Comparison of ENCODE assay signal across 7 cellular contexts in the genomic region with DNA sequence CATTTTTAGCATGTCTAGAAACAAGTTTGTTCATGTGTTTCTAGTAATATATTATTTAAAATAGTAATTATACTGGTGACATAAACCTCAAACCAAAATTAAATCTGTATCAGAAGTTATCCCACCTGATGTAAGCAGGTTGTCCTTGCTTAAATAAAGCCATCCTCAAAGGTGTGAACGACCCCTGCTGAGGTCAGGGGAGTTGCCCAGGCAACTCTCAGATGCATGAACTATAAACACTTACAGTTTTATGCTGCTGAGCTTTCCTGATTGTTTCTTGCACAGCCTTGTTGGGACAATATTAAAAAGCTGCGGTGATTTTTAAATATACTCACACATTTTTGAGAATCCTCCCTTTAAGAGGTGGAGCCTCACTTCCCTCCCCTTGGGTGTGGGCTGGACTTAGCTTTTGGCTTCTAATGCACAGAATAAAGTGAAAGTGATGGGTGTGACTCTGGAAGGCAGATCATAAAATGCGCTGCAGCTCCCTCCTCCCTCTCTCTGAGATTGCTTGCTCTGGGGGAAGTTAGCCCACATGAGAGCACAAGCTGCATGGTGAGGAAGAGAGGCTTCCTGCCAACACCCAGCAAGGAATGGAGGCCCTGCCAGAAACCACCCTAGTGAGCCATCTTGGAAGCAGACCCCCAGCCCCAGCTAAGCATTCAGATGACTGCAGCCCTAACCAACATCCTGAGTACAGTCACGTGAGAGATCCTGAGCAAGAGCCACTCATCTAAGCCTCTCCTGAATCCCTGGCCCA.
A peak's percentile ranks its signal among the peaks of the same experiment; 100 is the strongest.
DNase-seq lines count a peak whose midpoint lies in the region; ATAC-seq and FAIRE-seq lines count a peak whose summit lies in the region.

No MANE protein-coding gene starts in this region.

- intact Hi-C loops in activated T-helper 1 cell treated with anti-CD3 and anti-CD28 coated beads, Interleukin-12 subunit alpha, Interleukin-12 subunit beta, Interleukin-2, Interleukin-4 antibody, amounts not matched to agents 30 ng/mL and 10 ng/mL and 1 ng/mL, durations not matched to agents 14 hours and 24 hours and 36 hours (cut with micrococcal nuclease) = no loop called here

- no peaks in the 10 kb centered on the region for H3K36me3 Mint-ChIP-seq in activated T-helper 1 cell treated with anti-CD3 and anti-CD28 coated beads, Interleukin-12 subunit alpha, Interleukin-12 subunit beta, Interleukin-2, Interleukin-4 antibody, amounts not matched to agents 30 ng/mL and 10 ng/mL and 1 ng/mL, durations not matched to agents 14 hours and 24 hours and 36 hours (ENCODE audit: low read depth)

- H3K27ac Mint-ChIP-seq in activated T-helper 1 cell treated with anti-CD3 and anti-CD28 coated beads, Interleukin-12 subunit alpha, Interleukin-12 subunit beta, Interleukin-2, Interleukin-4 antibody, amounts not matched to agents 30 ng/mL and 10 ng/mL and 1 ng/mL, durations not matched to agents 14 hours and 24 hours and 36 hours = no peak overlapping the region

- no peak overlapping the region for H3K4me3 Mint-ChIP-seq in activated T-helper 1 cell treated with anti-CD3 and anti-CD28 coated beads, Interleukin-12 subunit alpha, Interleukin-12 subunit beta, Interleukin-2, Interleukin-4 antibody, amounts not matched to agents 30 ng/mL and 10 ng/mL and 1 ng/mL, durations not matched to agents 14 hours and 24 hours and 36 hours

- peaks cover 5% of the 10 kb centered on the region for H3K4me1 Mint-ChIP-seq in activated T-helper 1 cell treated with anti-CD3 and anti-CD28 coated beads, Interleukin-12 subunit alpha, Interleukin-12 subunit beta, Interleukin-2, Interleukin-4 antibody, amounts not matched to agents 30 ng/mL and 10 ng/mL and 1 ng/mL, durations not matched to agents 14 hours and 24 hours and 36 hours (ENCODE audit: low read depth)

- peak; percentile 80 for ATAC-seq in HG02852 (IDR thresholded peaks at IDR 0.05; ENCODE audit: unreplicated experiment)

- H3K9me3 Mint-ChIP-seq in activated T-helper 1 cell treated with anti-CD3 and anti-CD28 coated beads, Interleukin-12 subunit alpha, Interleukin-12 subunit beta, Interleukin-2, Interleukin-4 antibody, amounts not matched to agents 30 ng/mL and 10 ng/mL and 1 ng/mL, durations not matched to agents 14 hours and 24 hours and 36 hours = no peaks in the 10 kb centered on the region

- DNase-seq in GM18507 (ENCODE audit: extremely low spot score, insufficient read length, low read depth) (peak; percentile 32), NCI-H446 (lab: John Stamatoyannopoulos, UW) (peak; percentile 23 to 76), glomerular visceral epithelial cell (ENCODE audit: extremely low spot score) (peak; percentile 76), cerebellar nuclear complex (lab: John Stamatoyannopoulos, UW) (no peak)
- peak; percentile 4 for DNase-seq in activated T-helper 1 cell treated with anti-CD3 and anti-CD28 coated beads, Interleukin-12 subunit alpha, Interleukin-12 subunit beta, Interleukin-2, Interleukin-4 antibody, amounts not matched to agents 30 ng/mL and 10 ng/mL and 1 ng/mL, durations not matched to agents 14 hours and 24 hours and 36 hours (ENCODE audit: low spot score)
- peak; percentile 50 for DNase-seq in stimulated activated CD4-positive, alpha-beta T cell treated with anti-CD3 and anti-CD28 coated beads, Interleukin-15, amount 100 ng/mL, for 24 hours

- H3K27me3 Mint-ChIP-seq in activated T-helper 1 cell treated with anti-CD3 and anti-CD28 coated beads, Interleukin-12 subunit alpha, Interleukin-12 subunit beta, Interleukin-2, Interleukin-4 antibody, amounts not matched to agents 30 ng/mL and 10 ng/mL and 1 ng/mL, durations not matched to agents 14 hours and 24 hours and 36 hours (ENCODE audit: insufficient read depth) = no peaks in the 10 kb centered on the region

- peak; percentile 77 for FAIRE-seq in GM18507 (lab: Jason Lieb, UNC)

Comparison
In these comparisons a context has a peak if more than half of its experiments do, and no peak if none do; other contexts are left out.
1. DNase-seq: peak in GM18507 (single experiment), NCI-H446 (2 of 2), activated T-helper 1 cell treated with anti-CD3 and anti-CD28 coated beads, Interleukin-12 subunit alpha, Interleukin-12 subunit beta, Interleukin-2, Interleukin-4 antibody, amounts not matched to agents 30 ng/mL and 10 ng/mL and 1 ng/mL, durations not matched to agents 14 hours and 24 hours and 36 hours (single experiment), glomerular visceral epithelial cell (single experiment) and stimulated activated CD4-positive, alpha-beta T cell treated with anti-CD3 and anti-CD28 coated beads, Interleukin-15, amount 100 ng/mL, for 24 hours (single experiment); none in cerebellar nuclear complex (0 of 2).